Comparison of ENCODE assay signal across 1 cellular context in the genomic region with DNA sequence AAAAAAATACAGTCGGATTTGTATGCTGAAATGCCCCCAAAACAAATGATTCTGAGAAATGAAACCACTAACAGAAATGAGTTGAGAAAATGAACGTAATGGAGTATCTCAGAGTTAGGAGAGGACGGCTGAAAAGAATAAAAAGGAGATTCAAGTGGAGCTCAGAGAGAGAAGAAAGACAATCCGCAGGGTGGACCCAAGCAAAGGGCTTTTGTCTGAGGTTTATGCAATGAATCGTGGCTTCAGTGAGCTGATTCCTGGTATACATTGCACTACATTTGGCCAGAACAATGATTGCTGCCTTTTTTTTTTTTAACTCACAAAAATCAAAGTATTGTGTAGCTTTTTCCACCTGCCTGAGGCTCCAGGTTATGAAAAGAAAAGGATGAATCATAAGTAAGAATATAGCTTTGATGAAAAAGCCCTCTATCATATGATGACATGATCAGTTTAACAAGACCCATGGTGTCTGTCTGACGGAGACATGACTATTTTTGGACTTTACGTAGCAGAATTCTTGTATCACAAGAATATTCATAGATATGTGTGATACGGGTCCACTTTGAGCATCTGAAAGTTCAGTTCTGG.
TF ChIP-seq lines count a peak whose summit lies in the region.

No MANE protein-coding gene starts in this region.

TF ChIP-seq in HepG2, 621 proteins besides CTCF, POLR2A, EP300 and RAD21:
- TF ChIP-seq ZNF546 (CRISPR knock-in tag; conservative IDR thresholded peaks at IDR 0.05) (no peak), ZNF83 (CRISPR knock-in tag; IDR thresholded peaks at IDR 0.05; ENCODE audit: borderline replicate concordance) (no peak), FOXM1 (CRISPR knock-in tag; IDR thresholded peaks at IDR 0.05) (no peak), ZNF615 (CRISPR knock-in tag; IDR thresholded peaks at IDR 0.05; ENCODE audit: borderline replicate concordance) (no peak), ZNF3 (CRISPR knock-in tag; IDR thresholded peaks at IDR 0.05) (no peak), FOXO4 (CRISPR knock-in tag; conservative IDR thresholded peaks at IDR 0.05) (no peak), PATZ1 (CRISPR knock-in tag; IDR thresholded peaks at IDR 0.05) (no peak), KDM3A (CRISPR knock-in tag; IDR thresholded peaks at IDR 0.05; ENCODE audit: low read depth) (no peak)
- TF ChIP-seq, protein P1, sequence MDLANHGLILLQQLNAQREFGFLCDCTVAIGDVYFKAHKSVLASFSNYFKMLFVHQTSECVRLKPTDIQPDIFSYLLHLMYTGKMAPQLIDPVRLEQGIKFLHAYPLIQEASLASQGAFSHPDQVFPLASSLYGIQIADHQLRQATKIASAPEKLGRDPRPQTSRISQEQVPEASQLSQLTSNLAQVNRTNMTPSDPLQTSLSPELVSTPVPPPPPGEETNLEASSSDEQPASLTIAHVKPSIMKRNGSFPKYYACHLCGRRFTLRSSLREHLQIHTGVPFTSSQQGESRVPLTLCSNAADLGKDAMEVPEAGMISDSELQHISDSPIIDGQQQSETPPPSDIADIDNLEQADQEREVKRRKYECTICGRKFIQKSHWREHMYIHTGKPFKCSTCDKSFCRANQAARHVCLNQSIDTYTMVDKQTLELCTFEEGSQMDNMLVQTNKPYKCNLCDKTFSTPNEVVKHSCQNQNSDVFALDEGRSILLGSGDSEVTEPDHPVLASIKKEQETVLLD (CRISPR knock-in tag; IDR thresholded peaks at IDR 0.05; ENCODE audit: low read depth): no peak
- TF ChIP-seq, protein P2, sequence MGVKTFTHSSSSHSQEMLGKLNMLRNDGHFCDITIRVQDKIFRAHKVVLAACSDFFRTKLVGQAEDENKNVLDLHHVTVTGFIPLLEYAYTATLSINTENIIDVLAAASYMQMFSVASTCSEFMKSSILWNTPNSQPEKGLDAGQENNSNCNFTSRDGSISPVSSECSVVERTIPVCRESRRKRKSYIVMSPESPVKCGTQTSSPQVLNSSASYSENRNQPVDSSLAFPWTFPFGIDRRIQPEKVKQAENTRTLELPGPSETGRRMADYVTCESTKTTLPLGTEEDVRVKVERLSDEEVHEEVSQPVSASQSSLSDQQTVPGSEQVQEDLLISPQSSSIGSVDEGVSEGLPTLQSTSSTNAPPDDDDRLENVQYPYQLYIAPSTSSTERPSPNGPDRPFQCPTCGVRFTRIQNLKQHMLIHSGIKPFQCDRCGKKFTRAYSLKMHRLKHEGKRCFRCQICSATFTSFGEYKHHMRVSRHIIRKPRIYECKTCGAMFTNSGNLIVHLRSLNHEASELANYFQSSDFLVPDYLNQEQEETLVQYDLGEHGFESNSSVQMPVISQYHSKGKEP (CRISPR knock-in tag; IDR thresholded peaks at IDR 0.05): no peak
TF ChIP-seq in HepG2: peak in this region for 0.
